Comparison of ENCODE assay signal across 1 cellular context in genomic region chr22:41923595-41924276, GRCh38.
TF ChIP-seq lines count a peak whose summit lies in the region.

No MANE protein-coding gene starts in this region.

TF ChIP-seq in H1, 55 proteins besides CTCF, POLR2A, EP300 and RAD21:
- TF ChIP-seq CHD1 (IDR thresholded peaks at IDR 0.05; ENCODE audit: low read depth, low read length): no peak
- TF ChIP-seq BCL11A (IDR thresholded peaks at IDR 0.05; ENCODE audit: low read depth in 2 of 2, low read length in 2 of 2): no peak
- TF ChIP-seq CHD2 (IDR thresholded peaks at IDR 0.05; ENCODE audit: low read length): no peak
- TF ChIP-seq RBBP5 (IDR thresholded peaks at IDR 0.05; ENCODE audit: borderline replicate concordance, low read depth, low read length): no peak
- no peak for TF ChIP-seq SIN3A (conservative IDR thresholded peaks at IDR 0.05 in 1 of 2, IDR thresholded peaks at IDR 0.05 in 1 of 2; ENCODE audit: low read depth in 1 of 2, low read length in 2 of 2)
